In genomic region chr2:69200107-69200520, GRCh38 we compare ENCODE assay signal across 16 cellular contexts.
A peak's percentile ranks its signal among the peaks of the same experiment; 100 is the strongest.
DNase-seq lines count a peak whose midpoint lies in the region; ATAC-seq and TF ChIP-seq lines count a peak whose summit lies in the region.
"Had no signal": no experiment of that assay in that cellular context is flagged by ENCODE, and none has a peak within 500 bp of the region (broad histone marks: within the 10 kb centered on the region; RNA-seq: fewer than 3 reads in every experiment).

No MANE protein-coding gene starts in this region.

- H3K4me3 ChIP-seq in right atrium auricular region: no peak overlapping the region
- H3K4me3 ChIP-seq in aorta (ENCODE audit: low read length in 2 of 2): no peak overlapping the region
- H3K4me3 ChIP-seq: colonic mucosa had no signal

- H3K4me1 Mint-ChIP-seq in osteocyte (ENCODE audit: unreplicated experiment): peaks cover 12% of the 10 kb centered on the region
- H3K4me1 Mint-ChIP-seq in activated naive CD8-positive, alpha-beta T cell treated with anti-CD3 and anti-CD28 coated beads for 36 hours: no peaks in the 10 kb centered on the region
- H3K4me1 Mint-ChIP-seq: activated naive CD4-positive, alpha-beta T cell treated with anti-CD3 and anti-CD28 coated beads, Interleukin-2, amount 50 U/mL, for 24 hours; stimulated activated naive CD8-positive, alpha-beta T cell treated with anti-CD3 and anti-CD28 coated beads, Interleukin-15, amount 100 ng/mL, for 72 hours had no signal

- peaks cover 42% of the 10 kb centered on the region for H3K36me3 Mint-ChIP-seq in osteocyte (ENCODE audit: unreplicated experiment)
- H3K36me3 Mint-ChIP-seq in activated naive CD8-positive, alpha-beta T cell treated with anti-CD3 and anti-CD28 coated beads for 36 hours: no peaks in the 10 kb centered on the region
- H3K36me3 Mint-ChIP-seq: activated naive CD4-positive, alpha-beta T cell treated with anti-CD3 and anti-CD28 coated beads, Interleukin-2, amount 50 U/mL, for 24 hours had no signal

- no peaks in the 10 kb centered on the region for H3K27me3 Mint-ChIP-seq in osteocyte (ENCODE audit: unreplicated experiment)
- H3K27me3 Mint-ChIP-seq in activated naive CD8-positive, alpha-beta T cell treated with anti-CD3 and anti-CD28 coated beads for 36 hours: peaks cover 5% of the 10 kb centered on the region

- 55 to 59% methylated on average over 6 of the region's 6 CpGs for WGBS in aorta, 2 donors

- DNase-seq in Right ventricle myocardium inferior (ENCODE audit: missing footprints) (no peak), right atrium auricular region (ENCODE audit: low spot score) (no peak), fibroblast of peridontal ligament (ENCODE audit: extremely low read depth) (peak; percentile 96), osteocyte (ENCODE audit: extremely low spot score, unreplicated experiment) (no peak), aorta (no peak), NCI-H146 treated with DMSO at 0.1 percent for 48 hours (lab: John Stamatoyannopoulos, UW; ENCODE audit: unreplicated experiment) (no peak), HT-29 (ENCODE audit: low spot score) (no peak)
- DNase-seq in activated naive CD8-positive, alpha-beta T cell treated with anti-CD3 and anti-CD28 coated beads for 36 hours: no peak
- DNase-seq: 8988T; colonic mucosa; DMS 273 treated with DMSO at 0.1 percent for 48 hours; NCI-H1105 treated with DMSO at 0.1 percent for 48 hours; OCI-M1; retina; stimulated activated naive CD8-positive, alpha-beta T cell treated with anti-CD3 and anti-CD28 coated beads, Interleukin-15, amount 100 ng/mL, for 72 hours had no signal

- H3K36me3 ChIP-seq in right atrium auricular region (no peaks in the 10 kb centered on the region), aorta (ENCODE audit: control insufficient read depth in 1 of 2, insufficient read depth in 2 of 2, low read length in 1 of 2) (peaks cover 0 to 2% of the 10 kb centered on the region in 2 donors)
- H3K36me3 ChIP-seq: colonic mucosa had no signal

- H3K27ac ChIP-seq in right atrium auricular region (peak overlapping the region in 1 of 2 donors; percentile 31), aorta (ENCODE audit: low read depth in 1 of 2, low read length in 2 of 2) (peak overlapping the region in 1 of 2 donors; percentile 66)
- H3K27ac ChIP-seq: colonic mucosa had no signal

- intact Hi-C loops in Right ventricle myocardium inferior (cut with DNase I): no loop called here
- intact Hi-C loops in aorta (cut with DNase I): no loop called here

- TF ChIP-seq CTCF in right atrium auricular region (IDR thresholded peaks at IDR 0.05): no peak
- no peak for TF ChIP-seq CTCF in osteocyte (IDR thresholded peaks at IDR 0.05)

- no peak overlapping the region for H3K4me3 Mint-ChIP-seq in osteocyte (ENCODE audit: unreplicated experiment)
- no peak overlapping the region for H3K4me3 Mint-ChIP-seq in activated naive CD8-positive, alpha-beta T cell treated with anti-CD3 and anti-CD28 coated beads for 36 hours
- H3K4me3 Mint-ChIP-seq: activated naive CD4-positive, alpha-beta T cell treated with anti-CD3 and anti-CD28 coated beads, Interleukin-2, amount 50 U/mL, for 24 hours; stimulated activated naive CD8-positive, alpha-beta T cell treated with anti-CD3 and anti-CD28 coated beads, Interleukin-15, amount 100 ng/mL, for 72 hours had no signal

- peaks cover 0 to 7% of the 10 kb centered on the region in 2 donors for H3K4me1 ChIP-seq in right atrium auricular region
- no peaks in the 10 kb centered on the region for H3K4me1 ChIP-seq in aorta (ENCODE audit: control insufficient read depth in 1 of 2, insufficient read depth in 2 of 2, low read length in 2 of 2)
- H3K4me1 ChIP-seq: colonic mucosa had no signal

- H3K27me3 ChIP-seq in right atrium auricular region: no peaks in the 10 kb centered on the region
- no peaks in the 10 kb centered on the region for H3K27me3 ChIP-seq in aorta (ENCODE audit: control insufficient read depth in 1 of 2, insufficient read depth in 2 of 2, low read length in 1 of 2)
- H3K27me3 ChIP-seq: colonic mucosa had no signal

- peak; percentile 49 for ATAC-seq in Right ventricle myocardium inferior
- peak; percentile 37 for ATAC-seq in aorta (ENCODE audit: low FRiP score)
- ATAC-seq: stimulated activated naive CD8-positive, alpha-beta T cell treated with anti-CD3 and anti-CD28 coated beads, Interleukin-15, amount 100 ng/mL, for 72 hours had no signal

- H3K9me3 ChIP-seq in right atrium auricular region (no peaks in the 10 kb centered on the region), aorta (ENCODE audit: control insufficient read depth, low read length) (no peaks in the 10 kb centered on the region)
- H3K9me3 ChIP-seq: colonic mucosa had no signal

- peak overlapping the region; percentile 17 for H3K27ac Mint-ChIP-seq in osteocyte (ENCODE audit: unreplicated experiment)
- H3K27ac Mint-ChIP-seq in activated naive CD8-positive, alpha-beta T cell treated with anti-CD3 and anti-CD28 coated beads for 36 hours: no peak overlapping the region
- H3K27ac Mint-ChIP-seq: activated naive CD4-positive, alpha-beta T cell treated with anti-CD3 and anti-CD28 coated beads, Interleukin-2, amount 50 U/mL, for 24 hours; stimulated activated naive CD8-positive, alpha-beta T cell treated with anti-CD3 and anti-CD28 coated beads, Interleukin-15, amount 100 ng/mL, for 72 hours had no signal

- no peaks in the 10 kb centered on the region for H3K9me3 Mint-ChIP-seq in osteocyte (ENCODE audit: unreplicated experiment)
- H3K9me3 Mint-ChIP-seq in activated naive CD8-positive, alpha-beta T cell treated with anti-CD3 and anti-CD28 coated beads for 36 hours: no peaks in the 10 kb centered on the region
- H3K9me3 Mint-ChIP-seq: activated naive CD4-positive, alpha-beta T cell treated with anti-CD3 and anti-CD28 coated beads, Interleukin-2, amount 50 U/mL, for 24 hours; stimulated activated naive CD8-positive, alpha-beta T cell treated with anti-CD3 and anti-CD28 coated beads, Interleukin-15, amount 100 ng/mL, for 72 hours had no signal
